17 cellular contexts compared by ENCODE assay signal in genomic region chr18:74137920-74138538, GRCh38. TPM values are rescaled to one million over a fixed set of nuclear protein-coding genes. Genes with fewer than 3 reads are reported as not detected.
"Had no signal": no experiment of that assay in that cellular context is flagged by ENCODE, and none has a peak within 500 bp of the region (broad histone marks: within the 10 kb centered on the region; RNA-seq: fewer than 3 reads in every experiment).

No MANE protein-coding gene starts in this region.

- H3K4me1 Mint-ChIP-seq: central memory CD8-positive, alpha-beta T cell had no signal

- H3K27me3 ChIP-seq: adrenal gland, gastrocnemius medialis, left lung, spleen, testis, upper lobe of right lung had no signal

- H3K4me1 ChIP-seq: adrenal gland, gastrocnemius medialis, left lung, spleen, testis, upper lobe of right lung had no signal

- H3K27ac Mint-ChIP-seq: effector memory CD8-positive, alpha-beta T cell; natural killer cell treated with Interleukin-12 subunit alpha and Interleukin-12 subunit beta and Interleukin-15 and Interleukin-18, amount 100 ng/mL, for 72 hours; T-helper 2 cell treated with Interferon-gamma antibody and Interleukin-4, amounts not matched to agents 5 μg/mL and 100 μg/mL, for 36 hours had no signal

- H3K27ac ChIP-seq: adrenal gland, epithelial cell of prostate, gastrocnemius medialis, heart right ventricle, left lung, spleen, testis, upper lobe of right lung had no signal

- DNase-seq: activated effector memory CD4-positive, alpha-beta T cell treated with Interleukin-2 at 50 U/mL for 16 hours; adrenal gland; effector memory CD8-positive, alpha-beta T cell; gastrocnemius medialis; heart right ventricle; left lung; spleen; stimulated activated CD4-positive, alpha-beta T cell treated with anti-CD3 and anti-CD28 coated beads, Interleukin-2, amount 100 ng/mL, for 24 hours; stimulated activated naive CD4-positive, alpha-beta T cell treated with Interleukin-2 at 50 U/mL for 16 hours; SW 1271; testis; upper lobe of right lung had no signal

- H3K36me3 ChIP-seq: adrenal gland, gastrocnemius medialis, heart right ventricle, left lung, spleen, upper lobe of right lung had no signal

- H3K36me3 Mint-ChIP-seq: natural killer cell treated with Interleukin-12 subunit alpha and Interleukin-12 subunit beta and Interleukin-15 and Interleukin-18, amount 100 ng/mL, for 72 hours had no signal

- H3K9me3 ChIP-seq: adrenal gland, gastrocnemius medialis, heart right ventricle, left lung, spleen, testis, upper lobe of right lung had no signal

- H3K9me3 Mint-ChIP-seq: central memory CD8-positive, alpha-beta T cell; effector memory CD8-positive, alpha-beta T cell; natural killer cell treated with Interleukin-12 subunit alpha and Interleukin-12 subunit beta and Interleukin-15 and Interleukin-18, amount 100 ng/mL, for 72 hours; T-helper 2 cell treated with Interferon-gamma antibody and Interleukin-4, amounts not matched to agents 5 μg/mL and 100 μg/mL, for 36 hours had no signal

- H3K4me3 ChIP-seq: adrenal gland, gastrocnemius medialis, heart right ventricle, left lung, spleen, testis, upper lobe of right lung had no signal

- H3K4me3 Mint-ChIP-seq: central memory CD8-positive, alpha-beta T cell; effector memory CD8-positive, alpha-beta T cell; natural killer cell treated with Interleukin-12 subunit alpha and Interleukin-12 subunit beta and Interleukin-15 and Interleukin-18, amount 100 ng/mL, for 72 hours; T-helper 2 cell treated with Interferon-gamma antibody and Interleukin-4, amounts not matched to agents 5 μg/mL and 100 μg/mL, for 36 hours had no signal

RNA-seq across cellular contexts. Expression of gene FBXO15, which starts 9.6 kb away (rescaled TPM):
- total RNA-seq: gastrocnemius medialis, pulmonary artery endothelial cell had no signal
